In the genomic region with DNA sequence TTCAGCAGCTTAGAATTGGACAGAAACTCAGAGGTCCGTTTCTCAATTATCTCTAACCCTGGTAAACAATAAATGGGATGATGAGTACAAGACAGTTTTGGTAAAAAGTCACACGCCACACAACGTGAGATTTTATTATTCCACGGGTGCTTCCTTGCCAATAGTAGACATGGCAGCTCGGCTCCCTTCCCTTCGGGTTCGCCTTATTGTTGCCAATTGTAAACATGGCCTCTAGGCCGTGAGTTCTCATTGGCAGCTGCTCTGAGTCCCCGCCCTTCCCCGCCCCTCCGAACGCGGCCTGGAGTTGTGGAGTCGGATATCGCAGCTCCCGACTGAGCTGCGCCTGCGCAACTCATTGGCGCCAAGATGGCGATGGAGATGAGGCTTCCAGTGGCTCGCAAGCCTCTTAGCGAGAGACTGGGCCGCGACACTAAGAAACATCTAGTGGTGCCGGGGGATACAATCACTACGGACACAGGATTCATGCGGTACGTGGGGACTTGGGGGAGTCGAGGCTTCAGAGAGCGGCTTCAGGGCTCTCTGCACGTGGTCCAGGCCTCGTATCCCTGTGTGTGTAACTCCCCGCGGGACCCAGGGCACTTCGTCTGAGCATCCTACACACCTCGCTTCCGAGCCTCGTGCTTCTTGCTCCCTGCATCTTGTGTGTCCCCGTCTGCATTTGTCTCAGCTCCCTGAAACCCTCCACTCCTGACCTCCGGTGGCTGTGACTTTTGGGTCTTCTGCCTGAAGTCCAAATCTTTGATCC, we compare ENCODE assay signal across 8 cellular contexts. TPM values are rescaled to one million over a fixed set of nuclear protein-coding genes. Genes with fewer than 3 reads are reported as not detected.
DNase-seq lines count a peak whose midpoint lies in the region; ATAC-seq, FAIRE-seq and TF ChIP-seq lines count a peak whose summit lies in the region.

A gene with protein sequence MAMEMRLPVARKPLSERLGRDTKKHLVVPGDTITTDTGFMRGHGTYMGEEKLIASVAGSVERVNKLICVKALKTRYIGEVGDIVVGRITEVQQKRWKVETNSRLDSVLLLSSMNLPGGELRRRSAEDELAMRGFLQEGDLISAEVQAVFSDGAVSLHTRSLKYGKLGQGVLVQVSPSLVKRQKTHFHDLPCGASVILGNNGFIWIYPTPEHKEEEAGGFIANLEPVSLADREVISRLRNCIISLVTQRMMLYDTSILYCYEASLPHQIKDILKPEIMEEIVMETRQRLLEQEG (plus strand): TSS at position 355 of the 766 bp plus-strand sequence. CDS start 12 bp downstream, at position 367.

- peak within 1 kb of the TSS; percentile 94 for H3K9ac ChIP-seq in mammary epithelial cell (ENCODE audit: insufficient read depth, low read length)

- peak within 1 kb of the TSS; percentile 98 for H2AFZ ChIP-seq in mammary epithelial cell (ENCODE audit: low read depth, low read length)

- H3K79me2 ChIP-seq in mammary epithelial cell (ENCODE audit: insufficient read depth, low read length): peaks cover 47% of the 10 kb centered on the region

- no peaks in the 10 kb centered on the region for H4K20me1 ChIP-seq in mammary epithelial cell (ENCODE audit: insufficient read depth, low read length)

- H3K27me3 ChIP-seq in mammary epithelial cell (ENCODE audit: insufficient read depth, low read length) (no peaks in the 10 kb centered on the region), small intestine (ENCODE audit: control insufficient read depth in 2 of 2, insufficient read depth in 2 of 2, low read length in 2 of 2) (no peaks in the 10 kb centered on the region)

- ATAC-seq in GM18909 (IDR thresholded peaks at IDR 0.05; ENCODE audit: poor library complexity, unreplicated experiment) (peak; percentile 94), HG03159 (IDR thresholded peaks at IDR 0.05; ENCODE audit: unreplicated experiment) (peak; percentile 88)

- H3K4me3 ChIP-seq in WI38 (ENCODE audit: low read depth, low read length): peak within 1 kb of the TSS; percentile 67
- peak within 1 kb of the TSS; percentile 61 to 97 (median 89) for H3K4me3 ChIP-seq in mammary epithelial cell (replicated peaks in 1 of 3; ENCODE audit: insufficient read depth in 1 of 3, low read depth in 2 of 3, low read length in 3 of 3)
- H3K4me3 ChIP-seq in small intestine (ENCODE audit: low read depth in 1 of 2, low read length in 2 of 2): peak within 1 kb of the TSS; percentile 62 to 76

- peak within 1 kb of the TSS; percentile 90 for H3K4me2 ChIP-seq in mammary epithelial cell (ENCODE audit: insufficient read depth, low read depth, low read length)

- intact Hi-C loops in mammary epithelial cell (cut with micrococcal nuclease): no loop called here

- dilution Hi-C loops in mammary epithelial cell (cut with HindIII; ENCODE audit: low sequenced_read_pairs): no loop called here

- FAIRE-seq in small intestine (lab: Jason Lieb, UNC): no peak

- peaks cover 13% of the 10 kb centered on the region for H3K36me3 ChIP-seq in mammary epithelial cell (ENCODE audit: insufficient read depth, low read length)
- H3K36me3 ChIP-seq in small intestine (ENCODE audit: control insufficient read depth in 2 of 2, insufficient read depth in 2 of 2, low read length in 2 of 2): peaks cover 3% of the 10 kb centered on the region in 2 donors

- DNase-seq in AG08395 (ENCODE audit: low spot score) (peak; percentile 99), NCI-H2227 treated with DMSO at 0.1 percent for 48 hours (lab: John Stamatoyannopoulos, UW) (peak; percentile 91), mammary epithelial cell (peak; percentile 97), iPS-NIHi11 (ENCODE audit: low spot score) (peak; percentile 94), small intestine (peak; percentile 99)

- under 1% methylated on average over 16 of the region's 40 CpGs for WGBS in mammary epithelial cell (ENCODE audit: low coverage, missing lambda C conversion rate)
- WGBS in small intestine, 3 donors: 0 to 1% (median 0%) methylated on average over 40 of the region's 40 CpGs

- H3K27ac ChIP-seq in mammary epithelial cell (ENCODE audit: insufficient read depth, low read depth, low read length) (peak within 1 kb of the TSS; percentile 78), small intestine (ENCODE audit: low read depth in 1 of 2, low read length in 1 of 2) (peak within 1 kb of the TSS; percentile 14 to 46)

- BruUV-seq in mammary epithelial cell (replicated peaks; lab: Mats Ljungman, UMichigan): no TSS peak

- in situ Hi-C loops in mammary epithelial cell (cut with MboI; ENCODE audit: low sequenced_read_pairs in 2 of 2): no loop called here

- no peaks in the 10 kb centered on the region for H3K9me3 ChIP-seq in mammary epithelial cell (replicated peaks; ENCODE audit: insufficient read depth, low read length)
- no peaks in the 10 kb centered on the region for H3K9me3 ChIP-seq in small intestine (ENCODE audit: control insufficient read depth, low read depth)

- H3K4me1 ChIP-seq in mammary epithelial cell (ENCODE audit: insufficient read depth, low read length) (peaks cover 24% of the 10 kb centered on the region), small intestine (ENCODE audit: control insufficient read depth in 2 of 2, insufficient read depth in 1 of 2, low read depth in 1 of 2, low read length in 1 of 2) (peaks cover 0 to 3% of the 10 kb centered on the region in 2 donors)

- no peak for TF ChIP-seq CTCF in WI38 (IDR thresholded peaks at IDR 0.05; ENCODE audit: low read depth, low read length)
- no peak for TF ChIP-seq CTCF in mammary epithelial cell (conservative IDR thresholded peaks at IDR 0.05 in 1 of 2, IDR thresholded peaks at IDR 0.05 in 1 of 2; ENCODE audit: extremely low read depth in 1 of 2, insufficient read depth in 1 of 2, low read depth in 1 of 2, low read length in 2 of 2)

- CTCF ChIA-PET in mammary epithelial cell (lab: Charles Lee; ENCODE audit: low non-redundant PET): interaction anchor here (0.6 kb wide), 2 partner anchors 173 to 586 kb away, joined by 3 read pairs; no protein-coding TSS in a partner anchor

RNA-seq across cellular contexts. Expression of the gene that starts here (rescaled TPM):
- total RNA-seq in mammary epithelial cell: 10 to 100 TPM; 17.0 to 37.6 TPM
- polyA plus RNA-seq in mammary epithelial cell (41.6 TPM), small intestine (10 to 100 TPM in 2 of 3 donors, 1 to 10 TPM in 1; 6.0 to 18.8 (median 11.1) TPM)
- polyA minus RNA-seq in mammary epithelial cell: 56.0 TPM

Comparison
In these comparisons a context has a peak if more than half of its experiments do, and no peak if none do; other contexts are left out.
1. Peak in every context shown above with its lines: DNase-seq, ATAC-seq, H3K4me3 ChIP-seq and H3K27ac ChIP-seq.